9 cellular contexts compared by ENCODE assay signal in the genomic region with DNA sequence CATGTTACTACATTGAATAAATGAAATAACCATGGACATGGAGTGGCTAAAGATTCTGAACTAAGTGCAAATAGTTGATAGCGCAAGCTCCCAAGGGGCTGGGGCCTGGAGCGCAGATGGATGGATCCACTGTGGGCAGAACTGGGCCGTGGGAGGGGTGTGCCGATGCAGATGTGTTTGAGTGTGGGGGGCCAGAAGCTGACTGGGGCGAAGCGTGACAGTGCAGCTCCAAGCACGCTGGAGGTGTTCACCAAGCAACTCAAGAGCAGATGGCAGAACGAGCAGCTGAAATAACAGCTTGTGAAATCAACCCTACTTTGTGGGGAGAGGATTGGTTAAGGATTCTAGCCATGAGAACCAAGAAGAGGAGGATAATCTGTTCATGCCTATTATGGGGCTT. TPM values are rescaled to one million over a fixed set of nuclear protein-coding genes. Genes with fewer than 3 reads are reported as not detected.
"Had no signal": no experiment of that assay in that cellular context is flagged by ENCODE, and none has a peak within 500 bp of the region (broad histone marks: within the 10 kb centered on the region; RNA-seq: fewer than 3 reads in every experiment).

No MANE protein-coding gene starts in this region.

RNA-seq across cellular contexts. Expression of gene FOXD4L1, which starts 17.0 kb away (rescaled TPM):
- total RNA-seq: natural killer cell, posterior vena cava, prostate gland, right atrium auricular region, sciatic nerve, skeletal muscle tissue, smooth muscle cell had no signal
- polyA plus RNA-seq: naive thymus-derived CD8-positive, alpha-beta T cell; ovary; smooth muscle cell had no signal
